In genomic region chr2:241213567-241213966, GRCh38 we compare ENCODE assay signal across 24 cellular contexts. TPM values are rescaled to one million over a fixed set of nuclear protein-coding genes. Genes with fewer than 3 reads are reported as not detected.
A peak's percentile ranks its signal among the peaks of the same experiment; 100 is the strongest.
DNase-seq lines count a peak whose midpoint lies in the region; ATAC-seq and TF ChIP-seq lines count a peak whose summit lies in the region.
"Had no signal": no experiment of that assay in that cellular context is flagged by ENCODE, and none has a peak within 500 bp of the region (broad histone marks: within the 10 kb centered on the region; RNA-seq: fewer than 3 reads in every experiment).

No MANE protein-coding gene starts in this region.

- no peak overlapping the region for H3K4ac ChIP-seq in neuronal stem cell (ENCODE audit: low read length)

- no peak overlapping the region for H3K27ac Mint-ChIP-seq in natural killer cell treated with Interleukin-12 subunit alpha and Interleukin-12 subunit beta and Interleukin-15 and Interleukin-18, amount 100 ng/mL, for 72 hours
- no peak overlapping the region for H3K27ac Mint-ChIP-seq in natural killer cell
- H3K27ac Mint-ChIP-seq in activated CD8-positive, alpha-beta memory T cell treated with anti-CD3 and anti-CD28 coated beads, Interleukin-2, amount 10 ng/mL, durations not matched to agents 7 days and 5 days, result no peak overlapping the region
- H3K27ac Mint-ChIP-seq: CD14-positive monocyte; CD4-positive, CD25-positive, alpha-beta regulatory T cell; CD8-positive, alpha-beta memory T cell had no signal

- H3K4me1 ChIP-seq in right cardiac atrium (ENCODE audit: control insufficient read depth, insufficient read depth, low read length), result no peaks in the 10 kb centered on the region
- peaks cover 0 to 17% of the 10 kb centered on the region in 2 donors for H3K4me1 ChIP-seq in neuronal stem cell (ENCODE audit: control insufficient read depth in 2 of 2, insufficient read depth in 1 of 2, low read depth in 1 of 2, low read length in 2 of 2)
- H3K4me1 ChIP-seq: BE2C had no signal

- 59% methylated on average over 7 of the region's 7 CpGs for WGBS in right cardiac atrium
- WGBS in neuronal stem cell (ENCODE audit: extremely low coverage in 2 of 2, insufficient read length in 2 of 2, insufficient replicate concordance in 1 of 2), 2 donors, result no CpG with 5 or more reads among the region's 7 CpGs

- no peak overlapping the region for H2AFZ ChIP-seq in neuronal stem cell (ENCODE audit: low read length)

- H2BK15ac ChIP-seq in neuronal stem cell (ENCODE audit: low read length), result no peak overlapping the region

- ATAC-seq in right cardiac atrium (no peak), left ventricle myocardium superior (no peak), natural killer cell (no peak)
- no peak for ATAC-seq in natural killer cell treated with Interleukin-12 subunit alpha and Interleukin-12 subunit beta and Interleukin-15 and Interleukin-18, amount 100 ng/mL, for 72 hours
- ATAC-seq in activated CD8-positive, alpha-beta memory T cell treated with anti-CD3 and anti-CD28 coated beads, Interleukin-2, amount 10 ng/mL, durations not matched to agents 7 days and 5 days, result no peak
- ATAC-seq: GM12878 had no signal

- H3K4me3 ChIP-seq in right cardiac atrium (ENCODE audit: low read length), result no peak overlapping the region
- H3K4me3 ChIP-seq in neuronal stem cell (ENCODE audit: low read length in 2 of 2), result no peak overlapping the region
- H3K4me3 ChIP-seq: BLaER1, GM12878 had no signal

- H3K9me3 ChIP-seq in right cardiac atrium (ENCODE audit: control insufficient read depth, low read length), result no peaks in the 10 kb centered on the region
- no peaks in the 10 kb centered on the region for H3K9me3 ChIP-seq in neuronal stem cell (replicated peaks in 1 of 2; ENCODE audit: control insufficient read depth in 2 of 2, insufficient read depth in 1 of 2, low read depth in 1 of 2, low read length in 2 of 2)
- H3K9me3 ChIP-seq: BE2C, BLaER1 had no signal

- H3K14ac ChIP-seq in neuronal stem cell (ENCODE audit: low read length), result no peak overlapping the region

- no peak overlapping the region for H2BK12ac ChIP-seq in neuronal stem cell (ENCODE audit: low read length)

- H2AK5ac ChIP-seq in neuronal stem cell (ENCODE audit: low read depth, low read length), result peak overlapping the region; percentile 97

- TF ChIP-seq CTCF in natural killer cell (IDR thresholded peaks at IDR 0.05), result no peak

- no peak overlapping the region for H3K9ac ChIP-seq in neuronal stem cell (ENCODE audit: low read depth, low read length, poor library complexity)
- H3K9ac ChIP-seq: BLaER1 had no signal

- H3K79me1 ChIP-seq in neuronal stem cell (ENCODE audit: low read depth, low read length), result no peaks in the 10 kb centered on the region

- peak overlapping the region; percentile 44 for H3K18ac ChIP-seq in neuronal stem cell (ENCODE audit: low read length)

- peaks cover 2 to 3% of the 10 kb centered on the region in 2 donors for H3K4me1 Mint-ChIP-seq in natural killer cell treated with Interleukin-12 subunit alpha and Interleukin-12 subunit beta and Interleukin-15 and Interleukin-18, amount 100 ng/mL, for 72 hours (ENCODE audit: low read depth in 2 of 2)
- peaks cover 2 to 8% of the 10 kb centered on the region in 2 donors for H3K4me1 Mint-ChIP-seq in natural killer cell
- peaks cover 4% of the 10 kb centered on the region for H3K4me1 Mint-ChIP-seq in activated CD8-positive, alpha-beta memory T cell treated with anti-CD3 and anti-CD28 coated beads, Interleukin-2, amount 10 ng/mL, durations not matched to agents 7 days and 5 days

- H3K4me3 Mint-ChIP-seq in natural killer cell treated with Interleukin-12 subunit alpha and Interleukin-12 subunit beta and Interleukin-15 and Interleukin-18, amount 100 ng/mL, for 72 hours, result no peak overlapping the region
- H3K4me3 Mint-ChIP-seq in natural killer cell, result no peak overlapping the region
- no peak overlapping the region for H3K4me3 Mint-ChIP-seq in activated CD8-positive, alpha-beta memory T cell treated with anti-CD3 and anti-CD28 coated beads, Interleukin-2, amount 10 ng/mL, durations not matched to agents 7 days and 5 days
- H3K4me3 Mint-ChIP-seq: CD14-positive monocyte; CD8-positive, alpha-beta memory T cell had no signal

- H3K36me3 ChIP-seq in neuronal stem cell (replicated peaks in 1 of 2; ENCODE audit: control insufficient read depth in 2 of 2, insufficient read depth in 2 of 2, low read length in 2 of 2), result no peaks in the 10 kb centered on the region
- H3K36me3 ChIP-seq: BE2C, BLaER1 had no signal

- H4K8ac ChIP-seq in neuronal stem cell (ENCODE audit: low read depth, low read length), result no peak overlapping the region

- H3K27me3 ChIP-seq in right cardiac atrium (ENCODE audit: control insufficient read depth, insufficient read depth) (no peaks in the 10 kb centered on the region), neuronal stem cell (ENCODE audit: control insufficient read depth in 3 of 3, insufficient read depth in 3 of 3, low read depth in 1 of 3, low read length in 3 of 3) (peaks cover 0 to 26% (median 0%) of the 10 kb centered on the region in 3 experiments)
- H3K27me3 ChIP-seq: BE2C, BLaER1 had no signal

- no peak overlapping the region for H3K4me2 ChIP-seq in neuronal stem cell (ENCODE audit: insufficient read depth, low read length, poor library complexity, severe bottlenecking)
- H3K4me2 ChIP-seq: BLaER1 had no signal

- no peaks in the 10 kb centered on the region for H3K9me3 Mint-ChIP-seq in natural killer cell treated with Interleukin-12 subunit alpha and Interleukin-12 subunit beta and Interleukin-15 and Interleukin-18, amount 100 ng/mL, for 72 hours
- H3K9me3 Mint-ChIP-seq in natural killer cell, result no peaks in the 10 kb centered on the region
- no peaks in the 10 kb centered on the region for H3K9me3 Mint-ChIP-seq in activated CD8-positive, alpha-beta memory T cell treated with anti-CD3 and anti-CD28 coated beads, Interleukin-2, amount 10 ng/mL, durations not matched to agents 7 days and 5 days (ENCODE audit: low read depth)
- H3K9me3 Mint-ChIP-seq: CD4-positive, alpha-beta memory T cell; CD4-positive, CD25-positive, alpha-beta regulatory T cell; CD8-positive, alpha-beta memory T cell had no signal

- no peaks in the 10 kb centered on the region for H3K36me3 Mint-ChIP-seq in natural killer cell treated with Interleukin-12 subunit alpha and Interleukin-12 subunit beta and Interleukin-15 and Interleukin-18, amount 100 ng/mL, for 72 hours
- H3K36me3 Mint-ChIP-seq in natural killer cell, result no peaks in the 10 kb centered on the region
- no peaks in the 10 kb centered on the region for H3K36me3 Mint-ChIP-seq in activated CD8-positive, alpha-beta memory T cell treated with anti-CD3 and anti-CD28 coated beads, Interleukin-2, amount 10 ng/mL, durations not matched to agents 7 days and 5 days
- H3K36me3 Mint-ChIP-seq: CD14-positive monocyte; CD4-positive, CD25-positive, alpha-beta regulatory T cell; CD8-positive, alpha-beta memory T cell had no signal

- H3K27ac ChIP-seq in right cardiac atrium (ENCODE audit: low read length) (no peak overlapping the region), neuronal stem cell (replicated peaks; ENCODE audit: low read length) (no peak overlapping the region)
- H3K27ac ChIP-seq: BLaER1 had no signal

- DNase-seq in right cardiac atrium, result peak in 2 of 3 donors; percentile 18 to 41
- no peak for DNase-seq in left ventricle myocardium superior
- peak; percentile 55 for DNase-seq in natural killer cell treated with Interleukin-12 subunit alpha and Interleukin-12 subunit beta and Interleukin-15 and Interleukin-18, amount 100 ng/mL, for 72 hours (ENCODE audit: low spot score)
- no peak for DNase-seq in natural killer cell
- DNase-seq in neuronal stem cell (ENCODE audit: low spot score), result no peak
- DNase-seq in activated CD8-positive, alpha-beta memory T cell treated with anti-CD3 and anti-CD28 coated beads, Interleukin-2, amount 10 ng/mL, durations not matched to agents 7 days and 5 days, result no peak
- DNase-seq: 8988T; ACHN; BE2C; C1 segment of cervical spinal cord; CD4-positive, alpha-beta memory T cell; CD4-positive, CD25-positive, alpha-beta regulatory T cell; CD8-positive, alpha-beta memory T cell; COR-L47; DMS 273 treated with DMSO at 0.1 percent for 48 hours; DMS153; DMS53; DMS79; DND-41; EL; GDM1 had no signal

- no peak overlapping the region for H3K23ac ChIP-seq in neuronal stem cell (ENCODE audit: low read depth, low read length, poor library complexity)

- H3K27me3 Mint-ChIP-seq in natural killer cell treated with Interleukin-12 subunit alpha and Interleukin-12 subunit beta and Interleukin-15 and Interleukin-18, amount 100 ng/mL, for 72 hours, result no peaks in the 10 kb centered on the region
- no peaks in the 10 kb centered on the region for H3K27me3 Mint-ChIP-seq in natural killer cell (ENCODE audit: low read depth in 2 of 2)
- H3K27me3 Mint-ChIP-seq in activated CD8-positive, alpha-beta memory T cell treated with anti-CD3 and anti-CD28 coated beads, Interleukin-2, amount 10 ng/mL, durations not matched to agents 7 days and 5 days, result peaks cover 11% of the 10 kb centered on the region
- H3K27me3 Mint-ChIP-seq: CD4-positive, alpha-beta memory T cell had no signal

- CTCF ChIA-PET in activated CD8-positive, alpha-beta memory T cell treated with anti-CD3 and anti-CD28 coated beads, Interleukin-2, amount 10 ng/mL, durations not matched to agents 7 days and 5 days (lab: Charles Lee), result no interaction called here

- intact Hi-C loops in right cardiac atrium (cut with DNase I) (loop anchor here in 2 of 4 donors (10.0 kb wide), 2 partner anchors 109 to 359 kb away; partner anchors contain the start of gene MTERF4 (in 1 of the 2)), left ventricle myocardium superior (cut with micrococcal nuclease) (no loop called here), natural killer cell (cut with micrococcal nuclease) (no loop called here)

- no peak overlapping the region for H2BK5ac ChIP-seq in neuronal stem cell (ENCODE audit: low read length)

- no peak overlapping the region for H2BK120ac ChIP-seq in neuronal stem cell (ENCODE audit: low read depth, low read length)

- H4K91ac ChIP-seq in neuronal stem cell (ENCODE audit: low read depth, low read length, poor library complexity), result no peak overlapping the region

RNA-seq across cellular contexts. Expression of gene ANO7, which starts 25.1 kb away (rescaled TPM):
- total RNA-seq in right cardiac atrium (1 to 10 TPM in 3 of 4 donors, under 1 TPM in 1; 0.89 to 2.1 (median 1.2) TPM), left ventricle myocardium superior (1.1 TPM), natural killer cell (1 to 10 TPM in 2 of 3 donors, under 1 TPM in 1; 0.97 to 1.4 (median 1.1) TPM)
- polyA plus RNA-seq in right cardiac atrium, result 1.1 TPM
- 1 to 10 TPM; 2.8 to 7.1 TPM for total RNA-seq in natural killer cell treated with Interleukin-12 subunit alpha and Interleukin-12 subunit beta and Interleukin-15 and Interleukin-18, amount 100 ng/mL, for 72 hours
- 1.3 TPM for polyA plus RNA-seq in neuronal stem cell (2013, experiment 1 of 2)
- 1.4 TPM for polyA plus RNA-seq in neuronal stem cell (2013, experiment 2 of 2)
- 1 to 10 TPM in 1 of 2 experiments, under 1 TPM in 1; 0.53 to 1.1 TPM for total RNA-seq in activated CD8-positive, alpha-beta memory T cell treated with anti-CD3 and anti-CD28 coated beads, Interleukin-2, amount 10 ng/mL, durations not matched to agents 7 days and 5 days
- polyA plus RNA-seq: CD14-positive monocyte; CD4-positive, CD25-positive, alpha-beta regulatory T cell; CD8-positive, alpha-beta memory T cell had no signal

Comparison
In these comparisons a context has a peak if more than half of its experiments do, and no peak if none do; other contexts are left out.
1. DNase-seq: peak in right cardiac atrium (2 of 3) and natural killer cell treated with Interleukin-12 subunit alpha and Interleukin-12 subunit beta and Interleukin-15 and Interleukin-18, amount 100 ng/mL, for 72 hours (single experiment); none in left ventricle myocardium superior (single experiment), natural killer cell (single experiment), neuronal stem cell (single experiment) and activated CD8-positive, alpha-beta memory T cell treated with anti-CD3 and anti-CD28 coated beads, Interleukin-2, amount 10 ng/mL, durations not matched to agents 7 days and 5 days (single experiment).